ENCODE assay signal across 29 cellular contexts in the genomic region with DNA sequence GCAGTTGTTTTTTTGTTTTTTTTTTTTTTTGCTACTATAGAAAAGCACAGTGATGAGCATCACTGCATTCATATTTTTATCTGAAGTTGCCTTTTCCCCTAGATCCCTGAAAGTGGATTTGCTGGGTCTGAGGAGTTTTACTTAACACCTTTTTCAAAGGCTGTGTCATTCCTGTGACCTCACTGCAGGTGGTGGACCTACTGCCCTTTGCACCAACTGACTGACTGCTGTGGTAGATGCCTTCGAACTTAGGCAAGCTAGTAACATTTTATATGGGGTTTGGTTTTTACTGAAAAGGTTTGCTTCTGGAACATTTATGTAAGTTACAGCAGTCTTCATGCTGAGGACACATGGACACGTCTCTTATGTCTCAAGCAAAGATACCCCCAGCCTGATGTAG.
"Had no signal": no experiment of that assay in that cellular context is flagged by ENCODE, and none has a peak within 500 bp of the region (broad histone marks: within the 10 kb centered on the region; RNA-seq: fewer than 3 reads in every experiment).

No MANE protein-coding gene starts in this region.

- H3K9me3 ChIP-seq: adrenal gland, body of pancreas, colonic mucosa, ovary, thyroid gland, upper lobe of left lung had no signal

- ATAC-seq: body of pancreas; esophagus mucosa; naive thymus-derived CD4-positive, alpha-beta T cell; sciatic nerve; stimulated activated memory B cell treated with anti-CD40 and anti-IgM and Interleukin-4, amounts not matched to agents 10 μg/mL and 1 μg/mL and 100 μg/mL, for 72 hours; stimulated activated naive CD8-positive, alpha-beta T cell treated with anti-CD3 and anti-CD28 coated beads, Interleukin-15, amount 100 ng/mL, for 72 hours had no signal

- H3K4me1 ChIP-seq: body of pancreas, colonic mucosa had no signal

- H3K36me3 ChIP-seq: adrenal gland, colonic mucosa, ovary, thyroid gland, upper lobe of left lung had no signal

- H3K27ac ChIP-seq: adrenal gland, body of pancreas, colonic mucosa, ovary, thyroid gland, upper lobe of left lung, VCaP had no signal

- DNase-seq: activated CD4-positive, alpha-beta T cell treated with anti-CD3 and anti-CD28 coated beads for 4 hours; activated CD4-positive, alpha-beta T cell treated with anti-CD3 and anti-CD28 coated beads, Interleukin-2, amount 50 U/mL, for 4 hours; activated CD8-positive, alpha-beta memory T cell treated with anti-CD3 and anti-CD28 coated beads for 24 hours; activated effector memory CD4-positive, alpha-beta T cell treated with anti-CD3 and anti-CD28 coated beads, Interleukin-2, amount 50 U/mL, for 16 hours; activated naive CD4-positive, alpha-beta T cell treated with anti-CD3 and anti-CD28 coated beads for 36 hours; activated naive CD8-positive, alpha-beta T cell treated with anti-CD3 and anti-CD28 coated beads for 36 hours; activated T-cell treated with anti-CD3 and anti-CD28 coated beads, Interleukin-2, amount 50 U/mL, for 1 hour; adrenal gland; aorta; body of pancreas; colonic mucosa; foreskin fibroblast; hypothalamus; left ventricle myocardium superior; mammary epithelial cell; midbrain; naive thymus-derived CD4-positive, alpha-beta T cell; ovary; small intestine; stimulated activated CD4-positive, alpha-beta T cell treated with anti-CD3 and anti-CD28 coated beads, Interleukin-4, amount 100 ng/mL, for 24 hours; stimulated activated CD8-positive, alpha-beta memory T cell treated with anti-CD3 and anti-CD28 coated beads, Interleukin-4, amount 100 ng/mL, for 48 hours; stimulated activated naive CD8-positive, alpha-beta T cell treated with anti-CD3 and anti-CD28 coated beads, Interleukin-15, amount 100 ng/mL, for 72 hours; T-helper 9 cell; thyroid gland; upper lobe of left lung had no signal

- H3K4me3 ChIP-seq: adrenal gland, body of pancreas, colonic mucosa, ovary, thyroid gland, upper lobe of left lung had no signal

- H3K27me3 ChIP-seq: adrenal gland, body of pancreas, colonic mucosa, ovary, thyroid gland, upper lobe of left lung had no signal
